ENCODE assay signal across 8 cellular contexts in the genomic region with DNA sequence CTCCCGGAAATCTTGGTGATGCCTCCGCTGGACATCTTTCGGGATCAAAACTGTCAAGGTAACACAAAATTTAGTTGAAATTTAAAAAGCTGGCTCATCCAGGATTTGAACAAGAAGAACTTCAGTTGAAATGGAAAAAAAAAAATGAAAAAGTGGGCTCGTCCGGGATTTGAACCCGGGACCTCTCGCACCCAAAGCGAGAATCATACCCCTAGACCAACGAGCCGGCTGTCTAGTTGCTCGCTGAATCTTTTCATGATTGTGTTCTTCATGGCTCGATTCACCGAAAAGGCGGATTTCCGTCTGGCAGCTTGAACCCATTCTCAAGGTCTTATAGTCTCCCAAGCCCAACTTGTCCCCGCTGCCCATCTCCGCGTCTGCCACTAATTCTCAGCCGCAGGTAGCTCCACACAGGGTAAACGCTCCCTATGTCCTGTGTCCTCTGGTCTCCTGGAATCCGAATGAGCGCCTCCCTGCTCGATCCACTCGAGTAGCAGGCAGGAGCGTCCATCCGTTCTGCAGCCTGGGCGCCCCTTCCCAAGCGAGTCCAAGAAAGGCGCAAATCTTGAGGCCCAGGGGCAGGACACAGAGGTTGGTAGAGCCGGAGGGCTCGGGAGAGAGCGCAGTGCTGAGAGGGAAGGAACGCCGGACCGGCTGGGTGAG. TPM values are rescaled to one million over a fixed set of nuclear protein-coding genes. Genes with fewer than 3 reads are reported as not detected.
A peak's percentile ranks its signal among the peaks of the same experiment; 100 is the strongest.
DNase-seq lines count a peak whose midpoint lies in the region; ATAC-seq and TF ChIP-seq lines count a peak whose summit lies in the region.

No MANE protein-coding gene starts in this region.

- peak overlapping the region; percentile 96 for H3K4me2 ChIP-seq in Karpas-422 (ENCODE audit: low read depth, low read length, poor library complexity, severe bottlenecking)

- H3K36me3 Mint-ChIP-seq in activated T-cell treated with anti-CD3 and anti-CD28 coated beads, Interleukin-2, amount 50 U/mL, for 72 hours (ENCODE audit: insufficient read depth in 2 of 2), result peaks cover 2 to 10% of the 10 kb centered on the region in 2 donors
- H3K36me3 Mint-ChIP-seq in osteocyte (ENCODE audit: unreplicated experiment), result no peaks in the 10 kb centered on the region

- no peak for TF ChIP-seq EP300 in upper lobe of left lung (IDR thresholded peaks at IDR 0.05)

- ATAC-seq in activated T-cell treated with anti-CD3 and anti-CD28 coated beads, Interleukin-2, amount 50 U/mL, for 72 hours (replicated peaks in 1 of 2), result peak; percentile 4 to 9
- peak; percentile 16 to 45 for ATAC-seq in upper lobe of left lung (ENCODE audit: low FRiP score in 2 of 2)

- TF ChIP-seq POLR2A in upper lobe of left lung (IDR thresholded peaks at IDR 0.05), result no peak

- TF ChIP-seq CTCF in AG10803 (conservative IDR thresholded peaks at IDR 0.05; ENCODE audit: low read length) (peak; percentile 22), foreskin fibroblast (IDR thresholded peaks at IDR 0.05; ENCODE audit: low read depth, low read length) (peak; percentile 4), osteocyte (IDR thresholded peaks at IDR 0.05) (no peak), upper lobe of left lung (IDR thresholded peaks at IDR 0.05) (no peak)

- H3K27ac Mint-ChIP-seq in activated T-cell treated with anti-CD3 and anti-CD28 coated beads, Interleukin-2, amount 50 U/mL, for 72 hours, result peak overlapping the region; percentile 100
- peak overlapping the region; percentile 98 for H3K27ac Mint-ChIP-seq in osteocyte (ENCODE audit: unreplicated experiment)

- H3K9me3 Mint-ChIP-seq in activated T-cell treated with anti-CD3 and anti-CD28 coated beads, Interleukin-2, amount 50 U/mL, for 72 hours, result no peaks in the 10 kb centered on the region
- H3K9me3 Mint-ChIP-seq in osteocyte (ENCODE audit: unreplicated experiment), result no peaks in the 10 kb centered on the region

- H3K4me1 Mint-ChIP-seq in activated T-cell treated with anti-CD3 and anti-CD28 coated beads, Interleukin-2, amount 50 U/mL, for 72 hours (ENCODE audit: low read depth), result peaks cover 61% of the 10 kb centered on the region
- peaks cover 34% of the 10 kb centered on the region for H3K4me1 Mint-ChIP-seq in osteocyte (ENCODE audit: unreplicated experiment)

- no peaks in the 10 kb centered on the region for H3K9me2 ChIP-seq in Karpas-422 (replicated peaks; ENCODE audit: insufficient read depth, low read length)

- DNase-seq in AG10803 (ENCODE audit: low read depth), result peak; percentile 66
- peak; percentile 93 for DNase-seq in Karpas-422
- DNase-seq in activated T-cell treated with anti-CD3 and anti-CD28 coated beads, Interleukin-2, amount 50 U/mL, for 72 hours, result peak; percentile 79 to 86
- peak; percentile 56 to 82 for DNase-seq in foreskin fibroblast
- peak; percentile 91 for DNase-seq in osteocyte (ENCODE audit: extremely low spot score, unreplicated experiment)
- DNase-seq in upper lobe of left lung, result peak in 1 of 2 donors; percentile 75
- no peak for DNase-seq in NCI-H446 (lab: John Stamatoyannopoulos, UW)
- DNase-seq in GM19238 (ENCODE audit: insufficient read length, low spot score), result no peak

- peak overlapping the region; percentile 87 for H3K4me3 ChIP-seq in AG10803 (ENCODE audit: low read length)
- peak overlapping the region; percentile 85 for H3K4me3 ChIP-seq in Karpas-422 (ENCODE audit: low read length)
- H3K4me3 ChIP-seq in foreskin fibroblast (ENCODE audit: low read depth in 1 of 2, low read length in 2 of 2), result peak overlapping the region; percentile 58 to 92
- H3K4me3 ChIP-seq in upper lobe of left lung, result peak overlapping the region; percentile 69 to 94 (median 76)

- peak overlapping the region; percentile 98 to 100 for H3K4me3 Mint-ChIP-seq in activated T-cell treated with anti-CD3 and anti-CD28 coated beads, Interleukin-2, amount 50 U/mL, for 72 hours
- peak overlapping the region; percentile 97 for H3K4me3 Mint-ChIP-seq in osteocyte (ENCODE audit: unreplicated experiment)

- H3K9me3 ChIP-seq in Karpas-422 (ENCODE audit: low read length) (no peaks in the 10 kb centered on the region), upper lobe of left lung (no peaks in the 10 kb centered on the region)

- no peaks in the 10 kb centered on the region for H3K79me2 ChIP-seq in Karpas-422 (ENCODE audit: low read length)

- H3K9ac ChIP-seq in Karpas-422 (ENCODE audit: low read length), result peak overlapping the region; percentile 89

- H3K4me1 ChIP-seq in Karpas-422 (ENCODE audit: low read length) (peaks cover 42% of the 10 kb centered on the region), upper lobe of left lung (peaks cover 21 to 47% (median 30%) of the 10 kb centered on the region in 4 donors)

- WGBS in upper lobe of left lung, 2 donors, result 0 to 1% methylated on average over 26 to 34 of the region's 35 CpGs

- H3K27ac ChIP-seq in Karpas-422 (ENCODE audit: low read length), result peak overlapping the region; percentile 53
- H3K27ac ChIP-seq in upper lobe of left lung, result peak overlapping the region; percentile 54 to 95 (median 83)

- H3K27me3 ChIP-seq in Karpas-422 (ENCODE audit: low read length) (no peaks in the 10 kb centered on the region), upper lobe of left lung (no peaks in the 10 kb centered on the region)

- peak overlapping the region; percentile 73; the same call in 1 of the 2 replicates for H2AFZ ChIP-seq in Karpas-422 (ENCODE audit: low read length)

- H3K27me3 Mint-ChIP-seq in activated T-cell treated with anti-CD3 and anti-CD28 coated beads, Interleukin-2, amount 50 U/mL, for 72 hours (ENCODE audit: low read depth), result no peaks in the 10 kb centered on the region
- H3K27me3 Mint-ChIP-seq in osteocyte (ENCODE audit: unreplicated experiment), result no peaks in the 10 kb centered on the region

- H3K36me3 ChIP-seq in Karpas-422 (ENCODE audit: insufficient read depth, low read length) (no peaks in the 10 kb centered on the region), upper lobe of left lung (no peaks in the 10 kb centered on the region)

- H4K20me1 ChIP-seq in Karpas-422 (ENCODE audit: insufficient read depth, low read depth, low read length), result no peaks in the 10 kb centered on the region

RNA-seq across cellular contexts. Expression of a gene that starts 16.2 kb away (rescaled TPM):
- 2.0 TPM in 1 of 2 replicates, not detected in the other for total RNA-seq in Karpas-422 (2014; rRNA removed; shearing (Covaris generic); ENCODE audit: low replicate concordance)
- total RNA-seq in activated T-cell treated with anti-CD3 and anti-CD28 coated beads, Interleukin-2, amount 50 U/mL, for 72 hours, result 1 to 10 TPM; 2.4 to 2.9 TPM
- total RNA-seq in osteocyte (3.8 and 4.0 TPM in 2 replicates), upper lobe of left lung (1 to 10 TPM in 5 of 6 donors, under 1 TPM in 1; 0.83 to 6.7 (median 2.9) TPM)

RNA-seq across cellular contexts. Expression of a gene that starts 34.2 kb away (rescaled TPM):
- 23.6 and 46.2 TPM in 2 replicates for total RNA-seq in Karpas-422 (2014; rRNA removed; shearing (Covaris generic); ENCODE audit: low replicate concordance)
- total RNA-seq in activated T-cell treated with anti-CD3 and anti-CD28 coated beads, Interleukin-2, amount 50 U/mL, for 72 hours, result 10 to 100 TPM; 42.1 to 52.1 TPM
- 25.2 and 27.1 TPM in 2 replicates for total RNA-seq in osteocyte
- 10 to 100 TPM; 14.4 to 75.4 (median 34.1) TPM for total RNA-seq in upper lobe of left lung

RNA-seq across cellular contexts. Expression of a gene that starts 41.4 kb away (rescaled TPM):
- not detected in 2 replicates for total RNA-seq in Karpas-422 (2014; rRNA removed; shearing (Covaris generic); ENCODE audit: low replicate concordance)
- total RNA-seq in activated T-cell treated with anti-CD3 and anti-CD28 coated beads, Interleukin-2, amount 50 U/mL, for 72 hours, result not detected
- not detected in 2 replicates for total RNA-seq in osteocyte
- total RNA-seq in upper lobe of left lung, result 1 to 10 TPM in 1 of 6 donors, not detected in 5; 1.6 TPM

RNA-seq across cellular contexts. Expression of a gene that starts 54.9 kb away (rescaled TPM):
- total RNA-seq in Karpas-422 (2014; rRNA removed; shearing (Covaris generic); ENCODE audit: low replicate concordance), result 7,026 and 7,196 TPM in 2 replicates
- total RNA-seq in activated T-cell treated with anti-CD3 and anti-CD28 coated beads, Interleukin-2, amount 50 U/mL, for 72 hours, result 1,000 to 10,000 TPM; 3,606 to 3,662 TPM
- total RNA-seq in osteocyte (1,869 and 1,921 TPM in 2 replicates), upper lobe of left lung (1,000 to 10,000 TPM in 5 of 6 donors, 100 to 1,000 TPM in 1; 801 to 1,863 (median 1,196) TPM)

RNA-seq across cellular contexts. Expression of a gene that starts 57.9 kb away (rescaled TPM):
- total RNA-seq in Karpas-422 (2014; rRNA removed; shearing (Covaris generic); ENCODE audit: low replicate concordance), result not detected in 2 replicates
- total RNA-seq in activated T-cell treated with anti-CD3 and anti-CD28 coated beads, Interleukin-2, amount 50 U/mL, for 72 hours, result not detected
- total RNA-seq in osteocyte (not detected in 2 replicates), upper lobe of left lung (not detected)

Comparison
In these comparisons a context has a peak if more than half of its experiments do, and no peak if none do; other contexts are left out.
1. DNase-seq: peak in AG10803 (single experiment), Karpas-422 (single experiment), activated T-cell treated with anti-CD3 and anti-CD28 coated beads, Interleukin-2, amount 50 U/mL, for 72 hours (2 of 2), foreskin fibroblast (2 of 2) and osteocyte (single experiment); none in NCI-H446 (0 of 2) and GM19238 (single experiment).
2. CTCF ChIP-seq: peak in AG10803 (single experiment) and foreskin fibroblast (single experiment); none in osteocyte (single experiment) and upper lobe of left lung (0 of 6).
3. Peak in every context shown above with its lines, with median percentiles within 50 percentile points of each other: H3K4me3 ChIP-seq.